10 cellular contexts compared by ENCODE assay signal in genomic region chr3:16441306-16441898, GRCh38.
DNase-seq lines count a peak whose midpoint lies in the region; ATAC-seq and TF ChIP-seq lines count a peak whose summit lies in the region.
"Had no signal": no experiment of that assay in that cellular context is flagged by ENCODE, and none has a peak within 500 bp of the region (broad histone marks: within the 10 kb centered on the region; RNA-seq: fewer than 3 reads in every experiment).

No MANE protein-coding gene starts in this region.

- no peak overlapping the region for H3K9ac ChIP-seq in fibroblast of lung (ENCODE audit: insufficient read depth, low read length)

- intact Hi-C loops in thyroid gland (cut with DNase I), result no loop called here

- WGBS in thyroid gland, 2 donors, result 52 to 59% methylated on average over 5 of the region's 5 CpGs

- H3K4me3 ChIP-seq in fibroblast of lung (replicated peaks in 1 of 4; ENCODE audit: control extremely low read depth in 1 of 4, insufficient read depth in 1 of 4, low read depth in 3 of 4, low read length in 4 of 4) (no peak overlapping the region), thyroid gland (replicated peaks in 1 of 3) (no peak overlapping the region)

- H3K79me2 ChIP-seq in fibroblast of lung (ENCODE audit: control insufficient read depth, insufficient read depth, low read length), result no peaks in the 10 kb centered on the region

- peak overlapping the region; percentile 48 for H3K4me2 ChIP-seq in fibroblast of lung (ENCODE audit: extremely low read depth, insufficient read depth, low read length)

- H3K27me3 ChIP-seq in fibroblast of lung (ENCODE audit: control insufficient read depth, insufficient read depth, low read length), result no peaks in the 10 kb centered on the region
- H3K27me3 ChIP-seq in thyroid gland, result no peaks in the 10 kb centered on the region

- H3K4me1 ChIP-seq in fibroblast of lung (ENCODE audit: control insufficient read depth, extremely low read depth, insufficient read depth, low read length) (peaks cover 9% of the 10 kb centered on the region), thyroid gland (peaks cover 32 to 39% of the 10 kb centered on the region in 2 donors)

- H3K9me3 ChIP-seq in fibroblast of lung (ENCODE audit: control insufficient read depth, insufficient read depth, low read depth, low read length) (no peaks in the 10 kb centered on the region), thyroid gland (no peaks in the 10 kb centered on the region)

- H4K20me1 ChIP-seq in fibroblast of lung (ENCODE audit: control insufficient read depth, extremely low read depth, insufficient read depth, low read length), result no peaks in the 10 kb centered on the region

- no peak for TF ChIP-seq POLR2A in thyroid gland (IDR thresholded peaks at IDR 0.05)

- ATAC-seq in HG03571 (IDR thresholded peaks at IDR 0.05; ENCODE audit: unreplicated experiment) (no peak), GM19328 (IDR thresholded peaks at IDR 0.05; ENCODE audit: unreplicated experiment) (no peak)

- H3K27ac ChIP-seq in fibroblast of lung (ENCODE audit: insufficient read depth, low read length), result no peak overlapping the region
- peak overlapping the region in 2 of 3 donors; percentile 15 to 74 for H3K27ac ChIP-seq in thyroid gland

- TF ChIP-seq CTCF in fibroblast of lung (conservative IDR thresholded peaks at IDR 0.05 in 1 of 2, IDR thresholded peaks at IDR 0.05 in 1 of 2; ENCODE audit: low read depth in 1 of 2, low read length in 2 of 2) (no peak), thyroid gland (IDR thresholded peaks at IDR 0.05) (no peak), GM10266 (IDR thresholded peaks at IDR 0.05; ENCODE audit: control insufficient read depth, insufficient read depth, low read depth, missing control alignments) (no peak)

- DNase-seq in NCI-H2107 treated with DMSO at 0.1 percent for 48 hours (lab: John Stamatoyannopoulos, UW; ENCODE audit: unreplicated experiment), result peak; percentile 60
- DNase-seq in NCI-H2107 (lab: John Stamatoyannopoulos, UW), result no peak
- peak; percentile 92 for DNase-seq in NCI-H748 (lab: John Stamatoyannopoulos, UW; ENCODE audit: unreplicated experiment)
- peak; percentile 38 to 74 for DNase-seq in fibroblast of lung (ENCODE audit: low read depth in 2 of 2)
- no peak for DNase-seq in thyroid gland
- no peak for DNase-seq in GM10266 (ENCODE audit: extremely low spot score)
- DNase-seq: activated CD8-positive, alpha-beta memory T cell treated with anti-CD3 and anti-CD28 coated beads for 24 hours; head of caudate nucleus had no signal

- H2AFZ ChIP-seq in fibroblast of lung (ENCODE audit: low read length), result no peak overlapping the region

- H3K36me3 ChIP-seq in fibroblast of lung (ENCODE audit: control insufficient read depth, insufficient read depth, low read length) (no peaks in the 10 kb centered on the region), thyroid gland (no peaks in the 10 kb centered on the region)

Comparison
In these comparisons a context has a peak if more than half of its experiments do, and no peak if none do; other contexts are left out.
1. DNase-seq: peak in NCI-H2107 treated with DMSO at 0.1 percent for 48 hours (single experiment), NCI-H748 (single experiment) and fibroblast of lung (2 of 2); none in NCI-H2107 (single experiment), thyroid gland (0 of 2) and GM10266 (single experiment).